22 cellular contexts compared by ENCODE assay signal in genomic region chr3:12148183-12148940, GRCh38. TPM values are rescaled to one million over a fixed set of nuclear protein-coding genes. Genes with fewer than 3 reads are reported as not detected.
DNase-seq lines count a peak whose midpoint lies in the region; ATAC-seq and TF ChIP-seq lines count a peak whose summit lies in the region.
"Had no signal": no experiment of that assay in that cellular context is flagged by ENCODE, and none has a peak within 500 bp of the region (broad histone marks: within the 10 kb centered on the region; RNA-seq: fewer than 3 reads in every experiment).

No MANE protein-coding gene starts in this region.

- H3K4ac ChIP-seq in neuronal stem cell (ENCODE audit: low read length), result no peak overlapping the region

- TF ChIP-seq EP300 in sigmoid colon (IDR thresholded peaks at IDR 0.05), result no peak

- H3K9me3 ChIP-seq in heart left ventricle (no peaks in the 10 kb centered on the region), sigmoid colon (no peaks in the 10 kb centered on the region), neuronal stem cell (replicated peaks in 1 of 2; ENCODE audit: control insufficient read depth in 2 of 2, insufficient read depth in 1 of 2, low read depth in 1 of 2, low read length in 2 of 2) (no peaks in the 10 kb centered on the region), esophagus squamous epithelium (no peaks in the 10 kb centered on the region)
- H3K9me3 ChIP-seq: tibial nerve had no signal

- no peak overlapping the region for H3K18ac ChIP-seq in neuronal stem cell (ENCODE audit: low read length)

- no peak overlapping the region for H3K23ac ChIP-seq in neuronal stem cell (ENCODE audit: low read depth, low read length, poor library complexity)

- 56 to 65% (median 58%) methylated on average over 4 of the region's 4 CpGs for WGBS in heart left ventricle, 4 donors
- WGBS in sigmoid colon, 2 donors, result 82 to 85% methylated on average over 4 of the region's 4 CpGs
- WGBS in neuronal stem cell (ENCODE audit: extremely low coverage in 2 of 2, insufficient read length in 2 of 2, insufficient replicate concordance in 1 of 2), 2 donors, result no CpG with 5 or more reads among the region's 4 CpGs
- 56 to 67% methylated on average over 4 of the region's 4 CpGs for WGBS in esophagus squamous epithelium, 2 donors

- no peak overlapping the region for H2AFZ ChIP-seq in neuronal stem cell (ENCODE audit: low read length)

- no peaks in the 10 kb centered on the region for H3K79me1 ChIP-seq in neuronal stem cell (ENCODE audit: low read depth, low read length)

- H4K8ac ChIP-seq in neuronal stem cell (ENCODE audit: low read depth, low read length), result no peak overlapping the region

- H3K9ac ChIP-seq in neuronal stem cell (ENCODE audit: low read depth, low read length, poor library complexity), result no peak overlapping the region

- peak overlapping the region in 11 of 12 donors; percentile 55 to 81 (median 65) for H3K27ac ChIP-seq in heart left ventricle
- H3K27ac ChIP-seq in sigmoid colon, result peak overlapping the region; percentile 17 to 58 (median 42)
- no peak overlapping the region for H3K27ac ChIP-seq in neuronal stem cell (replicated peaks; ENCODE audit: low read length)
- peak overlapping the region in 1 of 4 donors; percentile 12 for H3K27ac ChIP-seq in esophagus squamous epithelium
- H3K27ac ChIP-seq: HL-60 had no signal

- no peak overlapping the region for H3K4me2 ChIP-seq in neuronal stem cell (ENCODE audit: insufficient read depth, low read length, poor library complexity, severe bottlenecking)

- H3K27me3 ChIP-seq in heart left ventricle (no peaks in the 10 kb centered on the region), sigmoid colon (no peaks in the 10 kb centered on the region), neuronal stem cell (ENCODE audit: control insufficient read depth in 3 of 3, insufficient read depth in 3 of 3, low read depth in 1 of 3, low read length in 3 of 3) (no peaks in the 10 kb centered on the region), esophagus squamous epithelium (peaks cover 0 to 4% (median 0%) of the 10 kb centered on the region in 4 donors)
- H3K27me3 ChIP-seq: tibial nerve had no signal

- H3K4me3 ChIP-seq in heart left ventricle (peak overlapping the region in 2 of 12 donors; percentile 18 to 34), sigmoid colon (no peak overlapping the region), neuronal stem cell (ENCODE audit: low read length in 2 of 2) (no peak overlapping the region), esophagus squamous epithelium (no peak overlapping the region)
- H3K4me3 ChIP-seq: tibial nerve had no signal

- H3K36me3 ChIP-seq in heart left ventricle (peaks cover 0 to 13% (median 0%) of the 10 kb centered on the region in 9 donors), sigmoid colon (no peaks in the 10 kb centered on the region), neuronal stem cell (replicated peaks in 1 of 2; ENCODE audit: control insufficient read depth in 2 of 2, insufficient read depth in 2 of 2, low read length in 2 of 2) (no peaks in the 10 kb centered on the region), esophagus squamous epithelium (no peaks in the 10 kb centered on the region)

- no peak overlapping the region for H2AK5ac ChIP-seq in neuronal stem cell (ENCODE audit: low read depth, low read length)

- H2BK15ac ChIP-seq in neuronal stem cell (ENCODE audit: low read length), result no peak overlapping the region

- ATAC-seq in heart left ventricle, result peak; percentile 45 to 62 (median 56)
- ATAC-seq: stimulated activated naive B cell treated with anti-CD40 and anti-IgM and Interleukin-4, amounts not matched to agents 10 μg/mL and 1 μg/mL and 100 μg/mL, for 72 hours had no signal

- H3K14ac ChIP-seq in neuronal stem cell (ENCODE audit: low read length), result no peak overlapping the region

- no peak overlapping the region for H2BK12ac ChIP-seq in neuronal stem cell (ENCODE audit: low read length)

- TF ChIP-seq POLR2A in heart left ventricle (IDR thresholded peaks at IDR 0.05), result peak in 1 of 2 donors; percentile 65
- TF ChIP-seq POLR2A in sigmoid colon (IDR thresholded peaks at IDR 0.05), result peak in 1 of 2 donors; percentile 15
- TF ChIP-seq POLR2A in esophagus squamous epithelium (IDR thresholded peaks at IDR 0.05), result no peak

- intact Hi-C loops in heart left ventricle (cut with DNase I), result loop anchor here in 1 of 10 donors (10.0 kb wide), 1 partner anchor 136 kb away; the partner anchor contains the start of gene PPARG
- intact Hi-C loops in sigmoid colon (cut with DNase I), result no loop called here
- intact Hi-C loops in esophagus squamous epithelium (cut with DNase I), result no loop called here

- H2BK5ac ChIP-seq in neuronal stem cell (ENCODE audit: low read length), result no peak overlapping the region

- peaks cover 3 to 46% (median 30%) of the 10 kb centered on the region in 12 donors for H3K4me1 ChIP-seq in heart left ventricle
- peaks cover 0 to 14% (median 9%) of the 10 kb centered on the region in 4 donors for H3K4me1 ChIP-seq in sigmoid colon
- H3K4me1 ChIP-seq in neuronal stem cell (ENCODE audit: control insufficient read depth in 2 of 2, insufficient read depth in 1 of 2, low read depth in 1 of 2, low read length in 2 of 2), result no peaks in the 10 kb centered on the region
- H3K4me1 ChIP-seq in esophagus squamous epithelium, result peaks cover 3 to 15% (median 12%) of the 10 kb centered on the region in 3 donors

- DNase-seq in NCI-H69 (lab: John Stamatoyannopoulos, UW) (peak; percentile 22), cerebellum (ENCODE audit: low spot score) (peak; percentile 23), heart left ventricle (peak in 4 of 5 donors; percentile 22 to 67 (median 58)), sigmoid colon (peak; percentile 80), neuronal stem cell (ENCODE audit: low spot score) (no peak), esophagus squamous epithelium (lab: John Stamatoyannopoulos, UW) (no peak), A172 (ENCODE audit: low spot score) (no peak), 8988T (no peak)
- DNase-seq: activated CD4-positive, alpha-beta T cell treated with anti-CD3 and anti-CD28 coated beads, Interleukin-2, amount 10 ng/mL, durations not matched to agents 24 days and 14 days; activated gamma-delta T cell treated with Interleukin-2 at 50 U/mL for 16 hours; amniotic stem cell; DND-41; endodermal cell; HFFc6; NCI-H2029; NCI-H446; stimulated activated naive B cell treated with anti-CD40 and anti-IgM and Interleukin-4, amounts not matched to agents 10 μg/mL and 1 μg/mL and 100 μg/mL, for 72 hours; SW 1271 had no signal

- H2BK120ac ChIP-seq in neuronal stem cell (ENCODE audit: low read depth, low read length), result no peak overlapping the region

- no peak overlapping the region for H4K91ac ChIP-seq in neuronal stem cell (ENCODE audit: low read depth, low read length, poor library complexity)

- TF ChIP-seq CTCF in heart left ventricle (IDR thresholded peaks at IDR 0.05) (no peak), sigmoid colon (IDR thresholded peaks at IDR 0.05) (no peak), esophagus squamous epithelium (IDR thresholded peaks at IDR 0.05) (no peak)

RNA-seq across cellular contexts. Expression of gene TIMP4, which starts 10.3 kb away (rescaled TPM):
- total RNA-seq in cerebellum (17.6 TPM), heart left ventricle (10 to 100 TPM in 6 of 9 donors, 1 to 10 TPM in 3; 3.0 to 57.9 (median 18.6) TPM), sigmoid colon (10 to 100 TPM; 10.2 to 25.0 (median 16.7) TPM), esophagus squamous epithelium (1 to 10 TPM in 3 of 4 donors, under 1 TPM in 1; 0.23 to 8.6 (median 4.0) TPM)
- polyA plus RNA-seq in heart left ventricle (10 to 100 TPM in 1 of 2 donors, 1 to 10 TPM in 1; 8.0 to 40.5 TPM), sigmoid colon (10 to 100 TPM in 1 of 3 donors, 1 to 10 TPM in 2; 3.5 to 10.1 (median 5.4) TPM)
- not detected for polyA plus RNA-seq in neuronal stem cell (2013, experiment 1 of 2)
- not detected for polyA plus RNA-seq in neuronal stem cell (2013, experiment 2 of 2)
- total RNA-seq in A172 (2014; rRNA removed; shearing (Covaris generic)), result 6.1 and 8.6 TPM in 2 replicates
- total RNA-seq: mononuclear cell had no signal
- polyA plus RNA-seq: IgD-negative memory B cell had no signal

Comparison
In these comparisons a context has a peak if more than half of its experiments do, and no peak if none do; other contexts are left out.
1. DNase-seq: peak in NCI-H69 (single experiment), cerebellum (single experiment), heart left ventricle (4 of 5) and sigmoid colon (single experiment); none in neuronal stem cell (single experiment), esophagus squamous epithelium (single experiment), A172 (single experiment) and 8988T (single experiment).